Comparison of ENCODE assay signal across 8 cellular contexts in genomic region chr19:40433391-40434216, GRCh38. TPM values are rescaled to one million over a fixed set of nuclear protein-coding genes. Genes with fewer than 3 reads are reported as not detected.
A peak's percentile ranks its signal among the peaks of the same experiment; 100 is the strongest.
DNase-seq lines count a peak whose midpoint lies in the region; ATAC-seq and TF ChIP-seq lines count a peak whose summit lies in the region.

No MANE protein-coding gene starts in this region.

- H3K27ac ChIP-seq in SK-N-SH (ENCODE audit: low read depth in 2 of 2, low read length in 1 of 2) (peak overlapping the region; percentile 84 to 96), adipose tissue (ENCODE audit: low read depth, low read length) (peak overlapping the region; percentile 71), osteoblast (ENCODE audit: low read depth, low read length) (peak overlapping the region; percentile 86), aorta (ENCODE audit: low read depth in 1 of 2, low read length in 2 of 2) (peak overlapping the region; percentile 68 to 99)

- no peaks in the 10 kb centered on the region for H3K9me2 ChIP-seq in SK-N-SH

- H3K4me1 ChIP-seq in BE2C (peaks cover 6% of the 10 kb centered on the region), SK-N-SH (ENCODE audit: control insufficient read depth in 1 of 2, insufficient read depth in 2 of 2, low read depth in 1 of 2, low read length in 1 of 2) (peaks cover 5 to 11% of the 10 kb centered on the region in 2 experiments; a peak in 3 of 4 replicates), osteoblast (ENCODE audit: insufficient read depth, low read length) (peaks cover 12% of the 10 kb centered on the region), aorta (ENCODE audit: control insufficient read depth in 1 of 2, insufficient read depth in 2 of 2, low read length in 2 of 2) (no peaks in the 10 kb centered on the region)

- ATAC-seq in GM19324 (IDR thresholded peaks at IDR 0.05; ENCODE audit: low FRiP score, unreplicated experiment) (peak; percentile 66), Right ventricle myocardium superior (ENCODE audit: poor library complexity) (peak; percentile 99), aorta (ENCODE audit: low FRiP score) (peak; percentile 99)

- CTCF ChIA-PET in SK-N-SH (lab: Yijun Ruan, JAX): interaction anchor here (0.9 to 1.8 kb wide), 6 partner anchors 9 to 201 kb away, joined by 3 to 6 read pairs (median 4); no protein-coding TSS in a partner anchor

- peak overlapping the region; percentile 90 for H3K9ac ChIP-seq in SK-N-SH

- no peak for TF ChIP-seq EP300 in SK-N-SH (IDR thresholded peaks at IDR 0.05; ENCODE audit: borderline replicate concordance in 1 of 2, low read depth in 1 of 2, low read length in 1 of 2)

- H3K79me2 ChIP-seq in SK-N-SH (ENCODE audit: insufficient read depth) (0 out of 2 replicates have a peak, but pooled peaks cover 5% of the 10 kb centered on the region), osteoblast (ENCODE audit: insufficient read depth, low read length) (no peaks in the 10 kb centered on the region)

- TF ChIP-seq RAD21 in SK-N-SH (IDR thresholded peaks at IDR 0.05; ENCODE audit: low read length): no peak; the same call in 1 of the 2 replicates

- H4K20me1 ChIP-seq in SK-N-SH (ENCODE audit: insufficient read depth) (no peaks in the 10 kb centered on the region), osteoblast (ENCODE audit: insufficient read depth, low read length) (no peaks in the 10 kb centered on the region)

- H2AFZ ChIP-seq in SK-N-SH (ENCODE audit: low read depth): peak overlapping the region; percentile 96
- peak overlapping the region; percentile 89 for H2AFZ ChIP-seq in osteoblast (ENCODE audit: low read length)

- POLR2A ChIA-PET in SK-N-SH (lab: Yijun Ruan, JAX): interaction anchor here (1.6 kb wide), 1 partner anchor 9 kb away, joined by 7 read pairs; no protein-coding TSS in a partner anchor

- no peak for TF ChIP-seq CTCF in BE2C (IDR thresholded peaks at IDR 0.05; ENCODE audit: low read depth, low read length)
- TF ChIP-seq CTCF in SK-N-SH (IDR thresholded peaks at IDR 0.05): no peak
- no peak for TF ChIP-seq CTCF in osteoblast (IDR thresholded peaks at IDR 0.05; ENCODE audit: extremely low read depth, low read depth, low read length)

- H3K4me3 ChIP-seq in BE2C (ENCODE audit: low read depth, low read length): peak overlapping the region; percentile 58
- peak overlapping the region; percentile 30 to 67 for H3K4me3 ChIP-seq in SK-N-SH (ENCODE audit: low read depth in 2 of 2, low read length in 1 of 2)
- H3K4me3 ChIP-seq in osteoblast (ENCODE audit: insufficient read depth, low read length): peak overlapping the region; percentile 70
- peak overlapping the region; percentile 33 to 78 for H3K4me3 ChIP-seq in aorta (ENCODE audit: low read length in 2 of 2)

- no peaks in the 10 kb centered on the region for H3K27me3 ChIP-seq in BE2C
- no peaks in the 10 kb centered on the region for H3K27me3 ChIP-seq in SK-N-SH (ENCODE audit: insufficient read depth)
- H3K27me3 ChIP-seq in osteoblast (ENCODE audit: insufficient read depth, low read length): no peaks in the 10 kb centered on the region
- no peaks in the 10 kb centered on the region for H3K27me3 ChIP-seq in aorta (ENCODE audit: control insufficient read depth in 1 of 2, insufficient read depth in 2 of 2, low read length in 1 of 2)

- H3K9me3 ChIP-seq in BE2C (no peaks in the 10 kb centered on the region), SK-N-SH (no peaks in the 10 kb centered on the region), osteoblast (ENCODE audit: low read depth, low read length) (no peaks in the 10 kb centered on the region), aorta (ENCODE audit: control insufficient read depth, low read length) (no peaks in the 10 kb centered on the region)

- 8% methylated on average over 37 of the region's 50 CpGs for WGBS in SK-N-SH (ENCODE audit: low lambda C conversion rate)
- WGBS in adipose tissue, 3 donors: 1 to 2% (median 2%) methylated on average over 32 to 47 of the region's 50 CpGs
- WGBS in aorta, 2 donors: 1% methylated on average over 32 to 50 of the region's 50 CpGs

- no peaks in the 10 kb centered on the region for H3K36me3 ChIP-seq in BE2C
- H3K36me3 ChIP-seq in SK-N-SH (replicated peaks in 1 of 2; ENCODE audit: control insufficient read depth in 1 of 2, insufficient read depth in 2 of 2, low read length in 1 of 2): no peaks in the 10 kb centered on the region
- H3K36me3 ChIP-seq in osteoblast (ENCODE audit: insufficient read depth, low read length): no peaks in the 10 kb centered on the region
- H3K36me3 ChIP-seq in aorta (ENCODE audit: control insufficient read depth in 1 of 2, insufficient read depth in 2 of 2, low read length in 1 of 2): no peaks in the 10 kb centered on the region

- intact Hi-C loops in Right ventricle myocardium superior (cut with DNase I): no loop called here
- intact Hi-C loops in aorta (cut with DNase I): no loop called here

- H3K4me2 ChIP-seq in SK-N-SH (peak overlapping the region; percentile 87), osteoblast (ENCODE audit: insufficient read depth, low read length) (peak overlapping the region; percentile 86)

- DNase-seq in BE2C (peak; percentile 90), M059J (ENCODE audit: low read depth) (peak; percentile 94), SK-N-SH (peak; percentile 95), Right ventricle myocardium superior (peak; percentile 92), osteoblast (ENCODE audit: insufficient read length, low spot score, missing footprints) (peak; percentile 98), aorta (peak; percentile 95)

- peaks cover 30% of the 10 kb centered on the region for H3F3A ChIP-seq in SK-N-SH (replicated peaks; ENCODE audit: insufficient read depth)

TF ChIP-seq in SK-N-SH, 30 proteins besides CTCF, POLR2A, EP300 and RAD21 (continues in another document):
- TF ChIP-seq GATA2 (CRISPR knock-in tag; IDR thresholded peaks at IDR 0.05): no peak

RNA-seq across cellular contexts. Expression of gene SERTAD1, which starts 7.8 kb away (rescaled TPM):
- 18.5 TPM for polyA plus RNA-seq in BE2C (2012; ENCODE audit: insufficient read depth, insufficient read length, low read depth)
- 20.0 and 22.0 TPM in 2 replicates for total RNA-seq in M059J (2014; rRNA removed; shearing (Covaris generic))
- polyA plus RNA-seq in SK-N-SH (2012; rRNA removed) (7.1 and 10.4 TPM in 2 replicates), adipose tissue (10 to 100 TPM in 2 of 3 donors, 1 to 10 TPM in 1; 5.5 to 65.3 (median 44.1) TPM), aorta (10 to 100 TPM; 13.0 to 15.8 TPM)
- polyA plus RNA-seq in SK-N-SH (2012; cell fraction: cytosol; rRNA removed): 6.5 and 7.6 TPM in 2 replicates
- polyA plus RNA-seq in SK-N-SH (2012; cell fraction: nucleus; rRNA removed): 8.4 and 10.2 TPM in 2 replicates
- total RNA-seq in Right ventricle myocardium superior (10.9 TPM), osteoblast (15.2 and 15.3 TPM in 2 replicates), aorta (10 to 100 TPM; 19.7 to 27.8 TPM)

RNA-seq across cellular contexts. Expression of gene SERTAD3, which starts 10.5 kb away (rescaled TPM):
- polyA plus RNA-seq in BE2C (2012; ENCODE audit: insufficient read depth, insufficient read length, low read depth): 77.4 TPM
- total RNA-seq in M059J (2014; rRNA removed; shearing (Covaris generic)): 15.9 and 19.8 TPM in 2 replicates
- polyA plus RNA-seq in SK-N-SH (2012; rRNA removed): 11.3 and 12.9 TPM in 2 replicates
- 8.6 and 10.4 TPM in 2 replicates for polyA plus RNA-seq in SK-N-SH (2012; cell fraction: cytosol; rRNA removed)
- polyA plus RNA-seq in SK-N-SH (2012; cell fraction: nucleus; rRNA removed): 8.0 and 9.5 TPM in 2 replicates
- 10 to 100 TPM in 2 of 3 donors, 1 to 10 TPM in 1; 8.3 to 57.5 (median 13.3) TPM for polyA plus RNA-seq in adipose tissue
- 22.7 TPM for total RNA-seq in Right ventricle myocardium superior
- total RNA-seq in osteoblast: 21.2 and 23.5 TPM in 2 replicates
- total RNA-seq in aorta: 10 to 100 TPM; 34.8 to 46.3 TPM
- polyA plus RNA-seq in aorta: 10 to 100 TPM; 25.0 to 28.5 TPM

RNA-seq across cellular contexts. Expression of gene PRX, which starts 20.4 kb away (rescaled TPM):
- polyA plus RNA-seq in BE2C (2012; ENCODE audit: insufficient read depth, insufficient read length, low read depth): 0.62 TPM
- 2.3 and 2.6 TPM in 2 replicates for total RNA-seq in M059J (2014; rRNA removed; shearing (Covaris generic))
- polyA plus RNA-seq in SK-N-SH (2012; rRNA removed) (2.2 TPM in 2 replicates), adipose tissue (1 to 10 TPM; 2.3 to 4.5 (median 2.4) TPM), aorta (1 to 10 TPM; 3.1 to 5.2 TPM)
- 1.0 and 1.5 TPM in 2 replicates for polyA plus RNA-seq in SK-N-SH (2012; cell fraction: cytosol; rRNA removed)
- 2.9 and 4.3 TPM in 2 replicates for polyA plus RNA-seq in SK-N-SH (2012; cell fraction: nucleus; rRNA removed)
- total RNA-seq in Right ventricle myocardium superior (3.8 TPM), osteoblast (2.7 and 3.3 TPM in 2 replicates), aorta (1 to 10 TPM; 4.9 to 7.6 TPM)

RNA-seq across cellular contexts. Expression of gene BLVRB, which starts 31.9 kb away (rescaled TPM):
- polyA plus RNA-seq in BE2C (2012; ENCODE audit: insufficient read depth, insufficient read length, low read depth): 3.4 TPM
- 109 and 135 TPM in 2 replicates for total RNA-seq in M059J (2014; rRNA removed; shearing (Covaris generic))
- polyA plus RNA-seq in SK-N-SH (2012; rRNA removed) (69.7 and 85.9 TPM in 2 replicates), adipose tissue (100 to 1,000 TPM; 109 to 235 (median 220) TPM), aorta (100 to 1,000 TPM in 1 of 2 donors, 10 to 100 TPM in 1; 96.8 to 134 TPM)
- 31.1 and 52.7 TPM in 2 replicates for polyA plus RNA-seq in SK-N-SH (2012; cell fraction: cytosol; rRNA removed)
- 44.1 and 51.8 TPM in 2 replicates for polyA plus RNA-seq in SK-N-SH (2012; cell fraction: nucleus; rRNA removed)
- total RNA-seq in Right ventricle myocardium superior (117 TPM), osteoblast (75.7 and 82.2 TPM in 2 replicates), aorta (10 to 100 TPM; 72.3 to 77.1 TPM)

RNA-seq across cellular contexts. Expression of gene SPTBN4, which starts 33.2 kb away (rescaled TPM):
- polyA plus RNA-seq in BE2C (2012; ENCODE audit: insufficient read depth, insufficient read length, low read depth): 36.8 TPM
- total RNA-seq in M059J (2014; rRNA removed; shearing (Covaris generic)): 0.10 and 0.67 TPM in 2 replicates
- polyA plus RNA-seq in SK-N-SH (2012; rRNA removed) (2.8 and 3.1 TPM in 2 replicates), adipose tissue (1 to 10 TPM; 1.3 to 4.1 (median 2.2) TPM), aorta (1 to 10 TPM in 1 of 2 donors, under 1 TPM in 1; 0.25 to 4.1 TPM)
- polyA plus RNA-seq in SK-N-SH (2012; cell fraction: cytosol; rRNA removed): 1.6 and 3.1 TPM in 2 replicates
- polyA plus RNA-seq in SK-N-SH (2012; cell fraction: nucleus; rRNA removed): 4.8 and 5.0 TPM in 2 replicates
- total RNA-seq in Right ventricle myocardium superior (4.5 TPM), osteoblast (0.72 and 1.2 TPM in 2 replicates), aorta (1 to 10 TPM; 1.3 to 3.6 TPM)

Comparison
In these comparisons a context has a peak if more than half of its experiments do, and no peak if none do; other contexts are left out.
1. Peak in every context shown above with its lines: DNase-seq, ATAC-seq, H3K4me3 ChIP-seq and H3K27ac ChIP-seq.